In the genomic region with DNA sequence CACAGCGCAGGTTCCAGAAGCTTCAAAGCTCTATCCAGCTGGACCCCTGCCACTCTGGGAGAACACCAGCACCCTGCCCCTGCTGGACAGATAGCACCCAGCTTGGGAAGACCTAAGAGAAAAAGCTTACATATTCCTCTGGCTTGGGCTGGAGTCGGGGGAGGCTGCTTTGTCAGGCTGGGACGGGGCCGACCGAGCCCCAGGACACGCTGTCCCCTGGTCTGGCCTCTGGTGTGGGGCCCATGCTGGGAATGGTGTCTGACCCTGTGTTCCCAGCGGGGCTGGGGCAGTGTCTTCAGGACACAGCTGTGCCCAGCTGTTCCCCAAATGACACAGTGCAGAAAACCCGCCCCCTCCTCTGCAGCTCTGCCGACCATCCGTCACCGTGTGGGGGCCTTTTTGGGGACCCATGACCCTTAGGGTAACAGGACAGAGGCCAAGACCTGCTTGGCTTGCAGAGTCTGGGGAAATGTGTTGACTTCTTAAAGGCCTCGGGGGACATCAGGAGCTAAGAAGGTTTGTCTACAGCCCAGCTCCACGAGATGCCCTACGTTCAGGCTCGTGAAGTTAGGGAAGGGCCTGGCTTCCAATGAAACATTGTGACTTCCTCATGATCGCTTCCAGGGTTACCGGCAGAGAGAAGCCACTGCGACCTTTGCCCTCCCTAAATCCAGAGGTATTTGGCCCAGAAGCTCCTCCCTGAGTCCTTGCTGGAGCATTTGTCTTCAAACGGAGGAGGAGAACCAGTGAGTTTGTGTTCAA, we compare ENCODE assay signal across 28 cellular contexts. TPM values are rescaled to one million over a fixed set of nuclear protein-coding genes. Genes with fewer than 3 reads are reported as not detected.
DNase-seq lines count a peak whose midpoint lies in the region; ATAC-seq, FAIRE-seq and TF ChIP-seq lines count a peak whose summit lies in the region.
"Had no signal": no experiment of that assay in that cellular context is flagged by ENCODE, and none has a peak within 500 bp of the region (broad histone marks: within the 10 kb centered on the region; RNA-seq: fewer than 3 reads in every experiment).

No MANE protein-coding gene starts in this region.

- intact Hi-C loops in HepG2 (cut with micrococcal nuclease; ENCODE audit: unreplicated experiment) = no loop called here
- intact Hi-C loops in spleen (cut with DNase I; ENCODE audit: low total_unique reads) = no loop called here

- peak overlapping the region; percentile 56 for H3K4me2 ChIP-seq in HepG2 (ENCODE audit: low read depth, low read length)

- TF ChIP-seq POLR2A in Peyer's patch (IDR thresholded peaks at IDR 0.05) (no peak), HepG2 (IDR thresholded peaks at IDR 0.05; ENCODE audit: insufficient read depth in 1 of 2, low read depth in 2 of 2, low read length in 2 of 2) (no peak), spleen (IDR thresholded peaks at IDR 0.05) (no peak)

- TF ChIP-seq RAD21 in HepG2 (CRISPR knock-in tag; IDR thresholded peaks at IDR 0.05) = no peak

- peak overlapping the region in 3 of 4 donors; percentile 23 to 51 (median 38) for H3K27ac ChIP-seq in Peyer's patch
- H3K27ac ChIP-seq in HepG2 (ENCODE audit: extremely low read length, insufficient read depth, low read length) = no peak overlapping the region
- peak overlapping the region in 5 of 8 donors; percentile 65 to 75 (median 74) for H3K27ac ChIP-seq in spleen
- no peak overlapping the region for H3K27ac ChIP-seq in effector memory CD4-positive, alpha-beta T cell (ENCODE audit: insufficient read depth, low read length, poor library complexity, severe bottlenecking)
- H3K27ac ChIP-seq: RWPE1 had no signal

- H3K9ac ChIP-seq in HepG2 (ENCODE audit: insufficient read depth, low read depth, low read length) = no peak overlapping the region

- no TSS peak for BruUV-seq in HepG2 (replicated peaks; lab: Mats Ljungman, UMichigan)

- 6% methylated on average over 11 of the region's 19 CpGs for WGBS in HepG2 (ENCODE audit: low lambda C conversion rate)
- WGBS in spleen, 5 donors = 66 to 76% (median 72%) methylated on average over 14 to 19 of the region's 19 CpGs

- in situ Hi-C loops in HepG2 (cut with HindIII; ENCODE audit: extremely low pct_ligation_motif_present, low pct_unique_long_range_greater_than_20kb) = no loop called here

- peak; percentile 72 for FAIRE-seq in HepG2 (lab: Jason Lieb, UNC)
- FAIRE-seq: GM12891 had no signal

- H3K4me1 ChIP-seq in Peyer's patch (peaks cover 0 to 6% (median 0%) of the 10 kb centered on the region in 4 donors), HepG2 (ENCODE audit: insufficient read depth, low read length) (peaks cover 51% of the 10 kb centered on the region), spleen (peaks cover 0 to 7% (median 5%) of the 10 kb centered on the region in 6 donors)
- H3K4me1 ChIP-seq in effector memory CD4-positive, alpha-beta T cell (ENCODE audit: control insufficient read depth, insufficient read depth, low read length, poor library complexity, severe bottlenecking) = no peaks in the 10 kb centered on the region
- H3K4me1 ChIP-seq: HAP-1 had no signal

- no peaks in the 10 kb centered on the region for H3K79me2 ChIP-seq in HepG2 (ENCODE audit: insufficient read depth, low read length)

- H3K4me3 ChIP-seq in Peyer's patch = no peak overlapping the region
- no peak overlapping the region for H3K4me3 ChIP-seq in fibroblast of villous mesenchyme (ENCODE audit: low read depth, low read length)
- H3K4me3 ChIP-seq in HepG2 (replicated peaks in 1 of 3; ENCODE audit: insufficient read depth in 1 of 3, low read depth in 2 of 3, low read length in 3 of 3) = peak overlapping the region in 1 of 3 experiments; percentile 2; a peak in 1 of 6 replicates
- H3K4me3 ChIP-seq in spleen = no peak overlapping the region
- no peak overlapping the region for H3K4me3 ChIP-seq in effector memory CD4-positive, alpha-beta T cell (ENCODE audit: insufficient read depth, low read depth, low read length, poor library complexity, severe bottlenecking)
- H3K4me3 ChIP-seq: HAP-1 had no signal

- H3K9me3 ChIP-seq in Peyer's patch (peaks cover 0 to 5% (median 0%) of the 10 kb centered on the region in 4 donors), HepG2 (ENCODE audit: low read length) (peaks cover 11% of the 10 kb centered on the region), spleen (peaks cover 3 to 26% (median 22%) of the 10 kb centered on the region in 8 donors)
- H3K9me3 ChIP-seq in effector memory CD4-positive, alpha-beta T cell (ENCODE audit: control insufficient read depth, low read length) = no peaks in the 10 kb centered on the region

- TF ChIP-seq CTCF in Peyer's patch (IDR thresholded peaks at IDR 0.05) (no peak), fibroblast of villous mesenchyme (IDR thresholded peaks at IDR 0.05; ENCODE audit: insufficient read depth, low read depth, low read length) (no peak), HepG2 (CRISPR knock-in tag; IDR thresholded peaks at IDR 0.05) (no peak), spleen (IDR thresholded peaks at IDR 0.05 in 8 of 11, conservative IDR thresholded peaks at IDR 0.05 in 3 of 11) (peak in 3 of 11 experiments; percentile 9 to 21 (median 15))

- POLR2A ChIA-PET in HepG2 (lab: Yijun Ruan, JAX) = interaction anchor here (1.2 kb wide), 1 partner anchor 40 kb away, joined by 4 read pairs; a partner anchor contains a TSS

- ATAC-seq in HepG2 = peak; percentile 77
- ATAC-seq: activated CD4-positive, alpha-beta T cell treated with anti-CD3 and anti-CD28 coated beads for 36 hours; SK-N-SH treated with all-trans-retinoic acid at 6 μM for 48 hours had no signal

- no peak overlapping the region for H2AFZ ChIP-seq in HepG2 (ENCODE audit: low read length)

- CTCF ChIA-PET in HepG2 (lab: Yijun Ruan, JAX; ENCODE audit: low intra/inter-chr PET ratio, low total read pairs) = no interaction called here

- H3K27me3 ChIP-seq in Peyer's patch (peaks cover 0 to 5% of the 10 kb centered on the region in 2 donors), HepG2 (ENCODE audit: control insufficient read depth in 1 of 2, insufficient read depth in 2 of 2, low read length in 2 of 2) (peaks cover 1 to 19% of the 10 kb centered on the region in 2 experiments; a peak in 4 of 5 replicates), spleen (replicated peaks in 1 of 7) (peaks cover 0 to 12% (median 0%) of the 10 kb centered on the region in 7 donors)
- no peaks in the 10 kb centered on the region for H3K27me3 ChIP-seq in effector memory CD4-positive, alpha-beta T cell (replicated peaks; ENCODE audit: control insufficient read depth, insufficient read depth, low read length, poor library complexity, severe bottlenecking)

- no peak for TF ChIP-seq EP300 in HepG2 (IDR thresholded peaks at IDR 0.05; ENCODE audit: low read depth in 2 of 2, low read length in 2 of 2)
- no peak for TF ChIP-seq EP300 in HepG2 (CRISPR knock-in tag; IDR thresholded peaks at IDR 0.05; ENCODE audit: borderline replicate concordance)

- DNase-seq in Peyer's patch = no peak
- peak; percentile 29 for DNase-seq in fibroblast of villous mesenchyme (ENCODE audit: low read depth)
- DNase-seq in HepG2 (ENCODE audit: low spot score) = peak; percentile 31
- DNase-seq in spleen = no peak
- DNase-seq in effector memory CD4-positive, alpha-beta T cell = no peak
- no peak for DNase-seq in NCI-H187 treated with DMSO at 0.1 percent for 48 hours (lab: John Stamatoyannopoulos, UW)
- DNase-seq in effector CD4-positive, alpha-beta T cell = no peak
- DNase-seq in NCI-H2171 (lab: John Stamatoyannopoulos, UW) = no peak
- DNase-seq: ACHN; activated CD4-positive, alpha-beta T cell treated with anti-CD3 and anti-CD28 coated beads for 36 hours; activated naive CD4-positive, alpha-beta T cell; activated T-cell treated with anti-CD3 and anti-CD28 coated beads, Interleukin-2, amount 50 U/mL, for 24 hours; C1 segment of cervical spinal cord; cortex of kidney; head of caudate nucleus; NCI-H1048; NCI-H1930; T-helper 2 cell had no signal

- no peaks in the 10 kb centered on the region for H3K36me3 ChIP-seq in Peyer's patch
- H3K36me3 ChIP-seq in HepG2 (replicated peaks in 1 of 2; ENCODE audit: control insufficient read depth in 1 of 2, insufficient read depth in 2 of 2, low read length in 2 of 2) = no peaks in the 10 kb centered on the region
- H3K36me3 ChIP-seq in spleen = no peaks in the 10 kb centered on the region
- no peaks in the 10 kb centered on the region for H3K36me3 ChIP-seq in effector memory CD4-positive, alpha-beta T cell (ENCODE audit: control insufficient read depth, insufficient read depth, low read length)
- H3K36me3 ChIP-seq: HAP-1 had no signal

- no peaks in the 10 kb centered on the region for H4K20me1 ChIP-seq in HepG2 (ENCODE audit: insufficient read depth, low read length)

RNA-seq across cellular contexts. Expression of a gene that starts 20.4 kb away (rescaled TPM):
- total RNA-seq in Peyer's patch = 10 to 100 TPM in 1 of 4 donors, 1 to 10 TPM in 2, under 1 TPM in 1; 0.95 to 10.7 (median 2.2) TPM
- total RNA-seq in fibroblast of villous mesenchyme = 35.4 and 41.9 TPM in 2 replicates
- total RNA-seq in HepG2 (2016; rRNA removed; fragmentation: Illumina TruSeq; extraction: Trizol) = 6.3 and 15.0 TPM in 2 replicates
- 1.8 and 2.0 TPM in 2 replicates for total RNA-seq in HepG2 (2016; cell fraction: cytosol; rRNA removed; fragmentation: Illumina TruSeq; extraction: Trizol; ENCODE audit: low read depth)
- 5.3 and 14.9 TPM in 2 replicates for total RNA-seq in HepG2 (2016; cell fraction: insoluble cytoplasmic fraction; rRNA removed; fragmentation: Illumina TruSeq; extraction: Trizol)
- 4.5 and 4.6 TPM in 2 replicates for total RNA-seq in HepG2 (2016; cell fraction: membrane; rRNA removed; fragmentation: Illumina TruSeq; extraction: Trizol)
- 16.5 and 16.8 TPM in 2 replicates for total RNA-seq in HepG2 (2016; cell fraction: nucleus; rRNA removed; fragmentation: Illumina TruSeq; extraction: Trizol)
- polyA plus RNA-seq in HepG2 (2011; rRNA removed) = 4.1 and 9.1 TPM in 2 replicates
- 5.0 and 5.7 TPM in 2 replicates for polyA plus RNA-seq in HepG2 (2011; cell fraction: cytosol; rRNA removed)
- polyA plus RNA-seq in HepG2 (2011; cell fraction: nucleus; rRNA removed) = 7.2 and 12.6 TPM in 2 replicates
- 2.1 and 4.5 TPM in 2 replicates for polyA plus RNA-seq in HepG2 (2012)
- polyA plus RNA-seq in HepG2 (2016; cell fraction: cytosol; fragmentation: Illumina TruSeq; extraction: Trizol; ENCODE audit: low read depth) = 1.7 and 2.0 TPM in 2 replicates
- polyA plus RNA-seq in HepG2 (2016; cell fraction: insoluble cytoplasmic fraction; fragmentation: Illumina TruSeq; extraction: Trizol; ENCODE audit: low read depth) = 4.0 and 5.0 TPM in 2 replicates
- polyA plus RNA-seq in HepG2 (2016; cell fraction: membrane; fragmentation: Illumina TruSeq; extraction: Trizol; ENCODE audit: low read depth) = 2.7 and 3.1 TPM in 2 replicates
- polyA plus RNA-seq in HepG2 (2016; cell fraction: nucleus; fragmentation: Illumina TruSeq; extraction: Trizol; ENCODE audit: insufficient read depth, low read depth) = 22.0 and 22.4 TPM in 2 replicates
- polyA minus RNA-seq in HepG2 (2011; rRNA and poly(A)+ RNA removed; ENCODE audit: low replicate concordance) = 16.3 and 18.5 TPM in 2 replicates
- polyA minus RNA-seq in HepG2 (2011; cell fraction: cytosol; rRNA and poly(A)+ RNA removed) = 6.5 and 7.4 TPM in 2 replicates
- 9.1 and 12.8 TPM in 2 replicates for polyA minus RNA-seq in HepG2 (2011; cell fraction: nucleus; rRNA and poly(A)+ RNA removed)
- total RNA-seq in spleen = 10 to 100 TPM; 15.4 to 28.7 (median 20.9) TPM
- polyA plus RNA-seq in spleen = 10 to 100 TPM; 15.4 to 35.0 (median 32.8) TPM

RNA-seq across cellular contexts. Expression of a gene that starts 25.4 kb away (rescaled TPM):
- total RNA-seq in Peyer's patch (not detected), fibroblast of villous mesenchyme (not detected in 2 replicates), HepG2 (2016; rRNA removed; fragmentation: Illumina TruSeq; extraction: Trizol) (not detected in 2 replicates), spleen (not detected)
- not detected in 2 replicates for total RNA-seq in HepG2 (2016; cell fraction: cytosol; rRNA removed; fragmentation: Illumina TruSeq; extraction: Trizol; ENCODE audit: low read depth)
- total RNA-seq in HepG2 (2016; cell fraction: insoluble cytoplasmic fraction; rRNA removed; fragmentation: Illumina TruSeq; extraction: Trizol) = not detected in 2 replicates
- total RNA-seq in HepG2 (2016; cell fraction: membrane; rRNA removed; fragmentation: Illumina TruSeq; extraction: Trizol) = not detected in 2 replicates
- not detected in 2 replicates for total RNA-seq in HepG2 (2016; cell fraction: nucleus; rRNA removed; fragmentation: Illumina TruSeq; extraction: Trizol)
- polyA plus RNA-seq in HepG2 (2011; rRNA removed) (not detected in 2 replicates), spleen (not detected)
- polyA plus RNA-seq in HepG2 (2011; cell fraction: cytosol; rRNA removed) = not detected in 2 replicates
- not detected in 2 replicates for polyA plus RNA-seq in HepG2 (2011; cell fraction: nucleus; rRNA removed)
- polyA plus RNA-seq in HepG2 (2012) = not detected in 2 replicates
- polyA plus RNA-seq in HepG2 (2016; cell fraction: cytosol; fragmentation: Illumina TruSeq; extraction: Trizol; ENCODE audit: low read depth) = not detected in 2 replicates
- polyA plus RNA-seq in HepG2 (2016; cell fraction: insoluble cytoplasmic fraction; fragmentation: Illumina TruSeq; extraction: Trizol; ENCODE audit: low read depth) = not detected in 2 replicates
- not detected in 2 replicates for polyA plus RNA-seq in HepG2 (2016; cell fraction: membrane; fragmentation: Illumina TruSeq; extraction: Trizol; ENCODE audit: low read depth)
- not detected in 2 replicates for polyA plus RNA-seq in HepG2 (2016; cell fraction: nucleus; fragmentation: Illumina TruSeq; extraction: Trizol; ENCODE audit: insufficient read depth, low read depth)
- polyA minus RNA-seq in HepG2 (2011; rRNA and poly(A)+ RNA removed; ENCODE audit: low replicate concordance) = not detected in 2 replicates
- polyA minus RNA-seq in HepG2 (2011; cell fraction: cytosol; rRNA and poly(A)+ RNA removed) = not detected in 2 replicates
- not detected in 2 replicates for polyA minus RNA-seq in HepG2 (2011; cell fraction: nucleus; rRNA and poly(A)+ RNA removed)
- total RNA-seq: activated CD4-positive, alpha-beta T cell treated with anti-CD3 and anti-CD28 coated beads for 36 hours; Daoy; fibroblast of lung; mucosa of gallbladder; neural crest cell; posterior vena cava had no signal
- polyA plus RNA-seq: adipose tissue, fibroblast of lung had no signal

RNA-seq across cellular contexts. Expression of a gene that starts 35.2 kb away (rescaled TPM):
- total RNA-seq in Peyer's patch = 10 to 100 TPM in 1 of 4 donors, 1 to 10 TPM in 2, under 1 TPM in 1; 0.40 to 14.0 (median 1.8) TPM
- total RNA-seq in fibroblast of villous mesenchyme = under 0.01 and 0.32 TPM in 2 replicates
- 1.0 and 3.8 TPM in 2 replicates for total RNA-seq in HepG2 (2016; rRNA removed; fragmentation: Illumina TruSeq; extraction: Trizol)
- 0.35 and 0.61 TPM in 2 replicates for total RNA-seq in HepG2 (2016; cell fraction: cytosol; rRNA removed; fragmentation: Illumina TruSeq; extraction: Trizol; ENCODE audit: low read depth)
- total RNA-seq in HepG2 (2016; cell fraction: insoluble cytoplasmic fraction; rRNA removed; fragmentation: Illumina TruSeq; extraction: Trizol) = 0.86 and 3.7 TPM in 2 replicates
- 0.99 and 1.1 TPM in 2 replicates for total RNA-seq in HepG2 (2016; cell fraction: membrane; rRNA removed; fragmentation: Illumina TruSeq; extraction: Trizol)
- total RNA-seq in HepG2 (2016; cell fraction: nucleus; rRNA removed; fragmentation: Illumina TruSeq; extraction: Trizol) = 3.9 and 4.8 TPM in 2 replicates
- 1.8 and 1.9 TPM in 2 replicates for polyA plus RNA-seq in HepG2 (2011; rRNA removed)
- 1.2 and 1.7 TPM in 2 replicates for polyA plus RNA-seq in HepG2 (2011; cell fraction: cytosol; rRNA removed)
- polyA plus RNA-seq in HepG2 (2011; cell fraction: nucleus; rRNA removed) = 4.8 and 6.6 TPM in 2 replicates
- polyA plus RNA-seq in HepG2 (2012) = 0.43 and 1.1 TPM in 2 replicates
- polyA plus RNA-seq in HepG2 (2016; cell fraction: cytosol; fragmentation: Illumina TruSeq; extraction: Trizol; ENCODE audit: low read depth) = 0.33 and 0.43 TPM in 2 replicates
- 0.77 and 1.1 TPM in 2 replicates for polyA plus RNA-seq in HepG2 (2016; cell fraction: insoluble cytoplasmic fraction; fragmentation: Illumina TruSeq; extraction: Trizol; ENCODE audit: low read depth)
- 0.61 and 0.78 TPM in 2 replicates for polyA plus RNA-seq in HepG2 (2016; cell fraction: membrane; fragmentation: Illumina TruSeq; extraction: Trizol; ENCODE audit: low read depth)
- polyA plus RNA-seq in HepG2 (2016; cell fraction: nucleus; fragmentation: Illumina TruSeq; extraction: Trizol; ENCODE audit: insufficient read depth, low read depth) = 6.6 and 7.1 TPM in 2 replicates
- polyA minus RNA-seq in HepG2 (2011; rRNA and poly(A)+ RNA removed; ENCODE audit: low replicate concordance) = 4.1 TPM in 1 of 2 replicates, not detected in the other
- polyA minus RNA-seq in HepG2 (2011; cell fraction: cytosol; rRNA and poly(A)+ RNA removed) = 0.70 and 1.3 TPM in 2 replicates
- 0.87 and 1.2 TPM in 2 replicates for polyA minus RNA-seq in HepG2 (2011; cell fraction: nucleus; rRNA and poly(A)+ RNA removed)
- total RNA-seq in spleen = 10 to 100 TPM in 1 of 7 donors, 1 to 10 TPM in 6; 1.6 to 10.1 (median 4.1) TPM
- 10 to 100 TPM in 1 of 3 donors, 1 to 10 TPM in 2; 3.0 to 11.7 (median 4.5) TPM for polyA plus RNA-seq in spleen
- total RNA-seq: Daoy had no signal

RNA-seq across cellular contexts. Expression of a gene that starts 39.5 kb away (rescaled TPM):
- total RNA-seq in Peyer's patch = 10 to 100 TPM; 13.2 to 68.5 (median 54.4) TPM
- 3.9 and 7.7 TPM in 2 replicates for total RNA-seq in fibroblast of villous mesenchyme
- 8.2 and 13.8 TPM in 2 replicates for total RNA-seq in HepG2 (2016; rRNA removed; fragmentation: Illumina TruSeq; extraction: Trizol)
- 3.2 and 3.9 TPM in 2 replicates for total RNA-seq in HepG2 (2016; cell fraction: cytosol; rRNA removed; fragmentation: Illumina TruSeq; extraction: Trizol; ENCODE audit: low read depth)
- 7.9 and 15.6 TPM in 2 replicates for total RNA-seq in HepG2 (2016; cell fraction: insoluble cytoplasmic fraction; rRNA removed; fragmentation: Illumina TruSeq; extraction: Trizol)
- 10.0 and 11.4 TPM in 2 replicates for total RNA-seq in HepG2 (2016; cell fraction: membrane; rRNA removed; fragmentation: Illumina TruSeq; extraction: Trizol)
- 12.1 and 14.4 TPM in 2 replicates for total RNA-seq in HepG2 (2016; cell fraction: nucleus; rRNA removed; fragmentation: Illumina TruSeq; extraction: Trizol)
- 14.6 and 21.3 TPM in 2 replicates for polyA plus RNA-seq in HepG2 (2011; rRNA removed)
- polyA plus RNA-seq in HepG2 (2011; cell fraction: cytosol; rRNA removed) = 13.1 and 15.4 TPM in 2 replicates
- polyA plus RNA-seq in HepG2 (2011; cell fraction: nucleus; rRNA removed) = 33.2 and 35.5 TPM in 2 replicates
- polyA plus RNA-seq in HepG2 (2012) = 12.0 and 17.4 TPM in 2 replicates
- 3.2 and 4.4 TPM in 2 replicates for polyA plus RNA-seq in HepG2 (2016; cell fraction: cytosol; fragmentation: Illumina TruSeq; extraction: Trizol; ENCODE audit: low read depth)
- 8.6 and 9.0 TPM in 2 replicates for polyA plus RNA-seq in HepG2 (2016; cell fraction: insoluble cytoplasmic fraction; fragmentation: Illumina TruSeq; extraction: Trizol; ENCODE audit: low read depth)
- polyA plus RNA-seq in HepG2 (2016; cell fraction: membrane; fragmentation: Illumina TruSeq; extraction: Trizol; ENCODE audit: low read depth) = 8.8 and 9.3 TPM in 2 replicates
- 20.0 and 22.0 TPM in 2 replicates for polyA plus RNA-seq in HepG2 (2016; cell fraction: nucleus; fragmentation: Illumina TruSeq; extraction: Trizol; ENCODE audit: insufficient read depth, low read depth)
- polyA minus RNA-seq in HepG2 (2011; rRNA and poly(A)+ RNA removed; ENCODE audit: low replicate concordance) = 8.1 and 55.0 TPM in 2 replicates
- polyA minus RNA-seq in HepG2 (2011; cell fraction: cytosol; rRNA and poly(A)+ RNA removed) = 7.1 and 8.0 TPM in 2 replicates
- 25.4 and 28.7 TPM in 2 replicates for polyA minus RNA-seq in HepG2 (2011; cell fraction: nucleus; rRNA and poly(A)+ RNA removed)
- total RNA-seq in spleen = 10 to 100 TPM in 5 of 7 donors, 1 to 10 TPM in 2; 10.0 to 14.2 (median 12.6) TPM
- polyA plus RNA-seq in spleen = 10 to 100 TPM in 1 of 3 donors, 1 to 10 TPM in 2; 4.7 to 12.7 (median 6.6) TPM

Comparison
In these comparisons a context has a peak if more than half of its experiments do, and no peak if none do; other contexts are left out.
1. DNase-seq: peak in fibroblast of villous mesenchyme (single experiment) and HepG2 (single experiment); none in Peyer's patch (0 of 3), spleen (single experiment), effector memory CD4-positive, alpha-beta T cell (0 of 3), NCI-H187 treated with DMSO at 0.1 percent for 48 hours (single experiment), effector CD4-positive, alpha-beta T cell (single experiment) and NCI-H2171 (single experiment).
2. H3K27ac ChIP-seq: peak in Peyer's patch (3 of 4) and spleen (5 of 8); none in HepG2 (single experiment) and effector memory CD4-positive, alpha-beta T cell (single experiment).